Comparison of ENCODE assay signal across 29 cellular contexts in genomic region chr6:97535800-97536199, GRCh38.
"Had no signal": no experiment of that assay in that cellular context is flagged by ENCODE, and none has a peak within 500 bp of the region (broad histone marks: within the 10 kb centered on the region; RNA-seq: fewer than 3 reads in every experiment).

No MANE protein-coding gene starts in this region.

- H3K4me3 Mint-ChIP-seq: dendritic cell treated with granulocyte-macrophage colony-stimulating factor and Interleukin-4, amounts not matched to agents 40 ng/mL and 50 ng/mL, for 4 days; effector memory CD8-positive, alpha-beta T cell; endodermal cell had no signal

- H3K9me3 ChIP-seq: colonic mucosa, esophagus muscularis mucosa, esophagus squamous epithelium, gastrocnemius medialis, gastroesophageal sphincter, heart left ventricle, heart right ventricle had no signal

- H3K27ac ChIP-seq: colonic mucosa, coronary artery, dorsolateral prefrontal cortex, epithelial cell of prostate, esophagus muscularis mucosa, esophagus squamous epithelium, foreskin keratinocyte, gastrocnemius medialis, gastroesophageal sphincter, heart left ventricle, heart right ventricle had no signal

- H3K27ac Mint-ChIP-seq: dendritic cell treated with granulocyte-macrophage colony-stimulating factor and Interleukin-4, amounts not matched to agents 40 ng/mL and 50 ng/mL, for 4 days; effector memory CD8-positive, alpha-beta T cell; endodermal cell had no signal

- H3K27me3 Mint-ChIP-seq: dendritic cell treated with granulocyte-macrophage colony-stimulating factor and Interleukin-4, amounts not matched to agents 40 ng/mL and 50 ng/mL, for 4 days; effector memory CD8-positive, alpha-beta T cell had no signal

- H3K4me3 ChIP-seq: colonic mucosa, coronary artery, dorsolateral prefrontal cortex, esophagus muscularis mucosa, esophagus squamous epithelium, gastrocnemius medialis, gastroesophageal sphincter, heart left ventricle, heart right ventricle had no signal

- H3K27me3 ChIP-seq: colonic mucosa, dorsolateral prefrontal cortex, esophagus muscularis mucosa, esophagus squamous epithelium, foreskin keratinocyte, gastrocnemius medialis, gastroesophageal sphincter, heart left ventricle, heart right ventricle had no signal

- H3K9me3 Mint-ChIP-seq: dendritic cell treated with granulocyte-macrophage colony-stimulating factor and Interleukin-4, amounts not matched to agents 40 ng/mL and 50 ng/mL, for 4 days; effector memory CD8-positive, alpha-beta T cell; endodermal cell had no signal

- H3K4me1 ChIP-seq: colonic mucosa, esophagus muscularis mucosa, esophagus squamous epithelium, foreskin keratinocyte, gastrocnemius medialis, gastroesophageal sphincter, heart left ventricle, heart right ventricle had no signal

- H3K36me3 ChIP-seq: colonic mucosa, esophagus muscularis mucosa, esophagus squamous epithelium, gastrocnemius medialis, gastroesophageal sphincter, heart left ventricle, heart right ventricle had no signal

- ATAC-seq: effector memory CD8-positive, alpha-beta T cell; esophagus mucosa; foreskin keratinocyte; gastrocnemius medialis; gastroesophageal sphincter; heart left ventricle; heart right ventricle had no signal

- DNase-seq: colonic mucosa; cortex of kidney; dermis blood vessel endothelial cell; dorsolateral prefrontal cortex; effector CD4-positive, alpha-beta T cell; effector CD8-positive, alpha-beta T cell; effector memory CD4-positive, alpha-beta T cell; effector memory CD8-positive, alpha-beta T cell; endodermal cell; erythroblast; esophagus squamous epithelium; foreskin fibroblast; foreskin keratinocyte; foreskin melanocyte; gastrocnemius medialis; glutamatergic neuron; head of caudate nucleus; heart left ventricle; heart right ventricle had no signal

- FAIRE-seq: colon, endometrium, endothelial cell of umbilical vein, frontal cortex had no signal

- H3K4me1 Mint-ChIP-seq: endodermal cell had no signal
